34 cellular contexts compared by ENCODE assay signal in the genomic region with DNA sequence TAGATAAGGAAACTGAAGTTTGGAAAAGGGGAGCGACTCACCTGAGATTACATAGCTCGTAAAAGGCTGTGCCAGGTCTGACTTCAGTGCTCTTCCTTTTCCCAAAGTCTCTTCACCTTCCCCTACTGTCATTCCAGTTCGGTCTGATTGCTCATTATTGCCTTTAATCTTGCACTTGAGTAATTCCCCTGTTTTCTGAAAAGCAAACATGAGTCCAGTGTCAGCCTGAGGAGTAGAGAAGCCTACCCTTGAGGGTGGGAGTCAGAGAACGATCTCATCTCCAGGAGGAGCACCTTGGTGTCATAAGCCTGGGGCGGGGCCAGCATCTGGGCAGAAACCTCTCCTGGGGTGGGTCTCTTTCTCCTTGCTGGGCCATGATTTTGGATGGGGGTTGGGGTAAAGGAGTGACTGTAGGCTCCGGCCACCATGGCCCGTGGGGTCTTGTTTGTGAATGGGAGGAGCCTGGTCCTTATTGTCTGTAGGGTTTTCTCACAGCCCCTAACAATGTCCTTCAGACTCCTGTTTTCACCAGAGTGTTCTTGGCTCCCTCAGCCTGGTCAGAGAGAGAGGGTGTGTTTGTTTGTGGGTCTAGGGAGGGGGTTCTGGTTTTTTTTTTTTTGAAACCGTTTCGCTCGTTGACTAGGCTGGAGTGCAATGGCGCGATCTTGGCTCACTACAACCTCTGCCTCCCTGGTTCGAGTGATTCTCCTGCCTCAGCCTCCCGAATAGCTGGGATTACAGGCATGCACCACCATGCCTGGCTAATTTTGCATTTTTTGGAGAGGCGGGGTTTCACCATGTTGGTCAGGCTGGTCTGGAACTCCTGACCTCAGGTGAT. TPM values are rescaled to one million over a fixed set of nuclear protein-coding genes. Genes with fewer than 3 reads are reported as not detected.
DNase-seq lines count a peak whose midpoint lies in the region; ATAC-seq and TF ChIP-seq lines count a peak whose summit lies in the region.
"Had no signal": no experiment of that assay in that cellular context is flagged by ENCODE, and none has a peak within 500 bp of the region (broad histone marks: within the 10 kb centered on the region; RNA-seq: fewer than 3 reads in every experiment).

No MANE protein-coding gene starts in this region.

- TF ChIP-seq POLR2A in esophagus squamous epithelium (IDR thresholded peaks at IDR 0.05), result no peak

- 65 to 70% methylated on average over 5 to 10 of the region's 15 CpGs for WGBS in esophagus squamous epithelium, 2 donors

- H3K4me3 Mint-ChIP-seq in T-helper 17 cell, result no peak overlapping the region
- H3K4me3 Mint-ChIP-seq: activated CD4-positive, alpha-beta T cell treated with anti-CD3 and anti-CD28 coated beads for 36 hours; activated naive CD8-positive, alpha-beta T cell treated with anti-CD3 and anti-CD28 coated beads for 36 hours; activated T-cell treated with anti-CD3 and anti-CD28 coated beads, Interleukin-2, amount 50 U/mL, for 24 hours; CD14-positive monocyte; GM23338; nephron progenitor cell; stimulated activated naive CD8-positive, alpha-beta T cell treated with anti-CD3 and anti-CD28 coated beads, Interleukin-15, Interleukin-2, amounts not matched to agents 100 ng/mL and 50 ng/mL, for 24 hours had no signal

- H3K4me1 Mint-ChIP-seq in T-helper 17 cell, result peaks cover 16% of the 10 kb centered on the region
- H3K4me1 Mint-ChIP-seq: activated CD4-positive, alpha-beta T cell treated with anti-CD3 and anti-CD28 coated beads for 36 hours had no signal

- H3K27me3 Mint-ChIP-seq in T-helper 17 cell, result peaks cover 27% of the 10 kb centered on the region

- H3K9me3 ChIP-seq in T-helper 17 cell (ENCODE audit: control insufficient read depth, low read length, poor library complexity, severe bottlenecking), result no peaks in the 10 kb centered on the region
- no peaks in the 10 kb centered on the region for H3K9me3 ChIP-seq in esophagus squamous epithelium
- H3K9me3 ChIP-seq: Caco-2, pancreas, Peyer's patch, thoracic aorta, uterus had no signal

- H3K4me1 ChIP-seq in esophagus squamous epithelium, result peaks cover 24 to 100% (median 62%) of the 10 kb centered on the region in 3 donors
- H3K4me1 ChIP-seq: pancreas, uterus had no signal

- peaks cover 0 to 4% (median 0%) of the 10 kb centered on the region in 4 donors for H3K27me3 ChIP-seq in esophagus squamous epithelium
- H3K27me3 ChIP-seq: cardiac muscle cell, hepatocyte, pancreas, Peyer's patch, uterus had no signal

- DNase-seq in activated CD8-positive, alpha-beta memory T cell treated with anti-CD3 and anti-CD28 coated beads for 24 hours, result peak; percentile 32
- no peak for DNase-seq in activated CD8-positive, alpha-beta memory T cell treated with anti-CD3 and anti-CD28 coated beads, Interleukin-2, amount 50 U/mL, for 4 hours
- DNase-seq in T-helper 17 cell (no peak), esophagus squamous epithelium (lab: John Stamatoyannopoulos, UW) (no peak), DMS 273 treated with DMSO at 0.1 percent for 48 hours (lab: John Stamatoyannopoulos, UW) (no peak)
- peak; percentile 16 for DNase-seq in stimulated activated CD8-positive, alpha-beta memory T cell treated with anti-CD3 and anti-CD28 coated beads, Interleukin-4, amount 100 ng/mL, for 48 hours
- no peak for DNase-seq in activated CD4-positive, alpha-beta T cell treated with anti-CD3 and anti-CD28 coated beads for 48 hours
- no peak for DNase-seq in stimulated activated naive CD4-positive, alpha-beta T cell treated with Interleukin-2 at 50 U/mL for 16 hours (lab: John Stamatoyannopoulos, UW)
- DNase-seq: activated CD4-positive, alpha-beta T cell treated with anti-CD3 and anti-CD28 coated beads for 36 hours; activated effector memory CD4-positive, alpha-beta T cell treated with anti-CD3 and anti-CD28 coated beads, Interleukin-2, amount 50 U/mL, for 16 hours; activated naive CD8-positive, alpha-beta T cell treated with anti-CD3 and anti-CD28 coated beads for 36 hours; activated T-cell treated with anti-CD3 and anti-CD28 coated beads, Interleukin-2, amount 50 U/mL, for 24 hours; anterior cingulate cortex; Caco-2; DND-41; NCI-H1417; NCI-H2081; NCI-H226; nephron progenitor cell; pancreas; Peyer's patch; retina; T-helper 9 cell; uterus had no signal

- no peaks in the 10 kb centered on the region for H3K36me3 ChIP-seq in esophagus squamous epithelium
- H3K36me3 ChIP-seq: cardiac muscle cell, pancreas, Peyer's patch, thoracic aorta, uterus had no signal

- TF ChIP-seq CTCF in esophagus squamous epithelium (IDR thresholded peaks at IDR 0.05), result no peak

- no peak overlapping the region for H3K4me3 ChIP-seq in esophagus squamous epithelium
- H3K4me3 ChIP-seq: cardiac muscle cell, GM23338, hepatocyte, K562, pancreas, Peyer's patch, smooth muscle cell, thoracic aorta, uterus had no signal

- H3K36me3 Mint-ChIP-seq in T-helper 17 cell (ENCODE audit: low read depth), result peaks cover 7% of the 10 kb centered on the region
- H3K36me3 Mint-ChIP-seq: activated naive CD8-positive, alpha-beta T cell treated with anti-CD3 and anti-CD28 coated beads for 36 hours had no signal

- no peak for ATAC-seq in T-helper 17 cell
- ATAC-seq: activated CD4-positive, alpha-beta T cell treated with anti-CD3 and anti-CD28 coated beads for 36 hours; GM23338; K562; pancreas had no signal

- peak overlapping the region in 3 of 4 donors; percentile 78 to 88 (median 86) for H3K27ac ChIP-seq in esophagus squamous epithelium
- H3K27ac ChIP-seq: cardiac muscle cell, hepatocyte, pancreas, Peyer's patch, thoracic aorta, uterus had no signal

- peak overlapping the region; percentile 16 for H3K27ac Mint-ChIP-seq in T-helper 17 cell
- H3K27ac Mint-ChIP-seq: activated CD4-positive, alpha-beta T cell treated with anti-CD3 and anti-CD28 coated beads for 36 hours; activated naive CD8-positive, alpha-beta T cell treated with anti-CD3 and anti-CD28 coated beads for 36 hours; activated T-cell treated with anti-CD3 and anti-CD28 coated beads, Interleukin-2, amount 50 U/mL, for 24 hours; CD14-positive monocyte; GM23338; nephron progenitor cell; stimulated activated naive CD8-positive, alpha-beta T cell treated with anti-CD3 and anti-CD28 coated beads, Interleukin-15, Interleukin-2, amounts not matched to agents 100 ng/mL and 50 ng/mL, for 24 hours had no signal

- intact Hi-C loops in esophagus squamous epithelium (cut with DNase I), result no loop called here

RNA-seq across cellular contexts. Expression of a gene that starts 6.0 kb away (rescaled TPM):
- total RNA-seq in T-helper 17 cell (not detected), esophagus squamous epithelium (10 to 100 TPM in 1 of 4 donors, 1 to 10 TPM in 3; 5.9 to 10.8 (median 7.7) TPM)
- total RNA-seq: fibroblast of lung had no signal

RNA-seq across cellular contexts. Expression of a gene that starts 39.5 kb away (rescaled TPM):
- total RNA-seq in T-helper 17 cell (under 1 TPM; 0.17 to 0.21 TPM), esophagus squamous epithelium (under 1 TPM in 1 of 4 donors, not detected in 3; 0.19 TPM)
- total RNA-seq: A172, fibroblast of lung, pancreas, smooth muscle cell, uterus had no signal

Comparison
In these comparisons a context has a peak if more than half of its experiments do, and no peak if none do; other contexts are left out.
1. DNase-seq: peak in activated CD8-positive, alpha-beta memory T cell treated with anti-CD3 and anti-CD28 coated beads for 24 hours (single experiment) and stimulated activated CD8-positive, alpha-beta memory T cell treated with anti-CD3 and anti-CD28 coated beads, Interleukin-4, amount 100 ng/mL, for 48 hours (single experiment); none in activated CD8-positive, alpha-beta memory T cell treated with anti-CD3 and anti-CD28 coated beads, Interleukin-2, amount 50 U/mL, for 4 hours (single experiment), T-helper 17 cell (0 of 3), esophagus squamous epithelium (single experiment), activated CD4-positive, alpha-beta T cell treated with anti-CD3 and anti-CD28 coated beads for 48 hours (single experiment), stimulated activated naive CD4-positive, alpha-beta T cell treated with Interleukin-2 at 50 U/mL for 16 hours (single experiment) and DMS 273 treated with DMSO at 0.1 percent for 48 hours (single experiment).
2. RNA of a gene that starts 6.0 kb away (total RNA-seq): 5.9 to 10.8 TPM in esophagus squamous epithelium; not detected in T-helper 17 cell; every median in the first group is over 4 times any median in the second.